ENCODE assay signal across 11 cellular contexts in genomic region chr16:11836653-11837244, GRCh38. TPM values are rescaled to one million over a fixed set of nuclear protein-coding genes. Genes with fewer than 3 reads are reported as not detected.
DNase-seq lines count a peak whose midpoint lies in the region; TF ChIP-seq lines count a peak whose summit lies in the region.
"Had no signal": no experiment of that assay in that cellular context is flagged by ENCODE, and none has a peak within 500 bp of the region (broad histone marks: within the 10 kb centered on the region; RNA-seq: fewer than 3 reads in every experiment).

No MANE protein-coding gene starts in this region.

- DNase-seq in AG10803 (ENCODE audit: low read depth) (peak; percentile 77), mesenteric fat pad (ENCODE audit: low spot score) (peak; percentile 33), ovary (no peak), tibial nerve (ENCODE audit: low spot score in 2 of 2) (no peak), NCI-H1048 (lab: John Stamatoyannopoulos, UW) (no peak), esophagus muscularis mucosa (ENCODE audit: extremely low spot score) (no peak)
- DNase-seq: caudate nucleus; small intestine; stimulated activated naive CD8-positive, alpha-beta T cell treated with anti-CD3 and anti-CD28 coated beads, Interleukin-15, Interleukin-2, amounts not matched to agents 100 U/mL and 50 U/mL, for 24 hours had no signal

- TF ChIP-seq POLR2A in ovary (IDR thresholded peaks at IDR 0.05) (no peak), tibial nerve (IDR thresholded peaks at IDR 0.05) (no peak), esophagus muscularis mucosa (IDR thresholded peaks at IDR 0.05; ENCODE audit: low read depth) (no peak)

- WGBS in ovary, 3 donors, result 70 to 81% (median 74%) methylated on average over 6 of the region's 6 CpGs
- WGBS in tibial nerve, 2 donors, result 85 to 86% methylated on average over 6 of the region's 6 CpGs
- 84% methylated on average over 6 of the region's 6 CpGs for WGBS in esophagus muscularis mucosa

- H3K4me1 Mint-ChIP-seq in brain, result peaks cover 8% of the 10 kb centered on the region

- H3K9me3 ChIP-seq in HUES48 (ENCODE audit: control insufficient read depth, insufficient read depth, low read length) (no peaks in the 10 kb centered on the region), ovary (no peaks in the 10 kb centered on the region), tibial nerve (no peaks in the 10 kb centered on the region), esophagus muscularis mucosa (no peaks in the 10 kb centered on the region)

- TF ChIP-seq EP300 in ovary (IDR thresholded peaks at IDR 0.05), result no peak
- TF ChIP-seq EP300 in tibial nerve (IDR thresholded peaks at IDR 0.05), result no peak
- no peak for TF ChIP-seq EP300 in esophagus muscularis mucosa (IDR thresholded peaks at IDR 0.05)

- H3K27me3 Mint-ChIP-seq in brain, result no peaks in the 10 kb centered on the region

- peak overlapping the region in 3 of 5 experiments; percentile 39 to 88 (median 51) for H3K27ac Mint-ChIP-seq in brain

- peaks cover 55% of the 10 kb centered on the region for H3K36me3 Mint-ChIP-seq in brain

- H3K9ac ChIP-seq in HUES48 (ENCODE audit: low read depth, low read length), result no peak overlapping the region

- H3K27me3 ChIP-seq in HUES48 (ENCODE audit: control insufficient read depth, insufficient read depth, low read length) (no peaks in the 10 kb centered on the region), ovary (no peaks in the 10 kb centered on the region), tibial nerve (no peaks in the 10 kb centered on the region), esophagus muscularis mucosa (no peaks in the 10 kb centered on the region)

- no peak overlapping the region for H3K4me3 Mint-ChIP-seq in brain

- H3K27ac ChIP-seq in HUES48 (ENCODE audit: low read depth, low read length) (peak overlapping the region; percentile 81), ovary (no peak overlapping the region), tibial nerve (no peak overlapping the region), esophagus muscularis mucosa (replicated peaks in 1 of 4) (no peak overlapping the region)

- H3K4me3 ChIP-seq in AG10803 (ENCODE audit: low read length), result no peak overlapping the region
- H3K4me3 ChIP-seq in HUES48 (ENCODE audit: low read depth, low read length), result no peak overlapping the region
- no peak overlapping the region for H3K4me3 ChIP-seq in ovary
- no peak overlapping the region for H3K4me3 ChIP-seq in tibial nerve
- H3K4me3 ChIP-seq in esophagus muscularis mucosa, result no peak overlapping the region

- H3K36me3 ChIP-seq in HUES48 (ENCODE audit: control insufficient read depth, insufficient read depth, low read length) (peaks cover 59% of the 10 kb centered on the region), ovary (no peaks in the 10 kb centered on the region), tibial nerve (peaks cover 0 to 64% (median 29%) of the 10 kb centered on the region in 3 donors), esophagus muscularis mucosa (peaks cover 52 to 61% (median 58%) of the 10 kb centered on the region in 4 donors)

- H3K4me1 ChIP-seq in HUES48 (ENCODE audit: control insufficient read depth, insufficient read depth, low read length) (peaks cover 11% of the 10 kb centered on the region), ovary (ENCODE audit: insufficient read depth) (no peaks in the 10 kb centered on the region), tibial nerve (no peaks in the 10 kb centered on the region), esophagus muscularis mucosa (no peaks in the 10 kb centered on the region)

- intact Hi-C loops in ovary (cut with DNase I), result no loop called here
- intact Hi-C loops in esophagus muscularis mucosa (cut with DNase I), result no loop called here

- TF ChIP-seq CTCF in AG10803 (conservative IDR thresholded peaks at IDR 0.05; ENCODE audit: low read length) (no peak), brain (conservative IDR thresholded peaks at IDR 0.05) (no peak), ovary (IDR thresholded peaks at IDR 0.05) (no peak), tibial nerve (IDR thresholded peaks at IDR 0.05) (no peak), esophagus muscularis mucosa (IDR thresholded peaks at IDR 0.05) (no peak)

- peaks cover 0 to 2% (median 0%) of the 10 kb centered on the region in 5 experiments for H3K9me3 Mint-ChIP-seq in brain

RNA-seq across cellular contexts. Expression of gene RSL1D1, which starts 14.6 kb away (rescaled TPM):
- 66.8 TPM for polyA plus RNA-seq in brain (ENCODE audit: insufficient read depth, low read depth, low replicate concordance)
- total RNA-seq in mesenteric fat pad, result 200 TPM
- total RNA-seq in ovary, result 100 to 1,000 TPM; 168 to 390 (median 281) TPM
- polyA plus RNA-seq in ovary, result 100 to 1,000 TPM; 222 to 406 TPM
- total RNA-seq in tibial nerve, result 100 to 1,000 TPM in 3 of 4 donors, 10 to 100 TPM in 1; 67.3 to 107 (median 103) TPM
- total RNA-seq in esophagus muscularis mucosa, result 100 to 1,000 TPM in 2 of 4 donors, 10 to 100 TPM in 2; 73.9 to 125 (median 97.1) TPM

RNA-seq across cellular contexts. Expression of gene ZC3H7A, which starts 39.7 kb away (rescaled TPM):
- 15.2 TPM for polyA plus RNA-seq in brain (ENCODE audit: insufficient read depth, low read depth, low replicate concordance)
- 57.1 TPM for total RNA-seq in mesenteric fat pad
- 10 to 100 TPM; 42.1 to 60.9 (median 50.7) TPM for total RNA-seq in ovary
- 10 to 100 TPM; 34.9 to 57.6 TPM for polyA plus RNA-seq in ovary
- 10 to 100 TPM; 59.2 to 86.7 (median 76.2) TPM for total RNA-seq in tibial nerve
- total RNA-seq in esophagus muscularis mucosa, result 10 to 100 TPM; 51.1 to 61.0 (median 61.0) TPM

Comparison
In these comparisons a context has a peak if more than half of its experiments do, and no peak if none do; other contexts are left out.
1. DNase-seq: peak in AG10803 (single experiment) and mesenteric fat pad (single experiment); none in ovary (0 of 5), tibial nerve (0 of 2), NCI-H1048 (single experiment) and esophagus muscularis mucosa (single experiment).